Comparison of ENCODE assay signal across 10 cellular contexts in genomic region chr2:174971868-174972781, GRCh38. TPM values are rescaled to one million over a fixed set of nuclear protein-coding genes. Genes with fewer than 3 reads are reported as not detected.
A peak's percentile ranks its signal among the peaks of the same experiment; 100 is the strongest.
DNase-seq lines count a peak whose midpoint lies in the region; ATAC-seq and TF ChIP-seq lines count a peak whose summit lies in the region.
"Had no signal": no experiment of that assay in that cellular context is flagged by ENCODE, and none has a peak within 500 bp of the region (broad histone marks: within the 10 kb centered on the region; RNA-seq: fewer than 3 reads in every experiment).

No MANE protein-coding gene starts in this region.

- peak; percentile 31 for DNase-seq in AG08396 (ENCODE audit: low spot score)
- DNase-seq in HFF-Myc (ENCODE audit: extremely low read depth, low read depth): peak; percentile 69
- no peak for DNase-seq in SK-N-MC (ENCODE audit: low read depth, low spot score)
- no peak for DNase-seq in left ventricle myocardium superior
- DNase-seq in left lung: no peak
- no peak for DNase-seq in KBM-7
- DNase-seq in immature natural killer cell: no peak
- DNase-seq: activated B cell treated with CpG ODN at 0.5 μM for 24 hours had no signal

- H3K27me3 ChIP-seq in left lung: no peaks in the 10 kb centered on the region
- no peaks in the 10 kb centered on the region for H3K27me3 ChIP-seq in gastroesophageal sphincter

- H3K9me3 ChIP-seq in SK-N-MC (ENCODE audit: low read depth, low read length) (no peaks in the 10 kb centered on the region), left lung (no peaks in the 10 kb centered on the region), gastroesophageal sphincter (no peaks in the 10 kb centered on the region)

- TF ChIP-seq CTCF in HFF-Myc (IDR thresholded peaks at IDR 0.05; ENCODE audit: low read depth, low read length, missing control alignments) (no peak), left lung (IDR thresholded peaks at IDR 0.05) (no peak), gastroesophageal sphincter (IDR thresholded peaks at IDR 0.05) (no peak)

- intact Hi-C loops in left ventricle myocardium superior (cut with micrococcal nuclease): no loop called here
- intact Hi-C loops in left lung (cut with DNase I): no loop called here

- H3K36me3 ChIP-seq in SK-N-MC (ENCODE audit: insufficient read depth, low read length): no peaks in the 10 kb centered on the region
- H3K36me3 ChIP-seq in left lung: no peaks in the 10 kb centered on the region
- H3K36me3 ChIP-seq in gastroesophageal sphincter: no peaks in the 10 kb centered on the region

- ATAC-seq in left ventricle myocardium superior: peak; percentile 94
- ATAC-seq in left lung: no peak
- ATAC-seq in gastroesophageal sphincter: no peak

- peaks cover 0 to 1% (median 0%) of the 10 kb centered on the region in 6 donors for H3K9me3 Mint-ChIP-seq in immature natural killer cell
- H3K9me3 Mint-ChIP-seq: activated B cell treated with CpG ODN at 0.5 μM for 24 hours; central memory CD8-positive, alpha-beta T cell had no signal

- no peak overlapping the region for H3K9ac ChIP-seq in SK-N-MC (ENCODE audit: insufficient read length)

- no peak for TF ChIP-seq POLR2A in gastroesophageal sphincter (IDR thresholded peaks at IDR 0.05)

- H3K36me3 Mint-ChIP-seq in immature natural killer cell: no peaks in the 10 kb centered on the region

- H3K27ac Mint-ChIP-seq in immature natural killer cell: no peak overlapping the region
- H3K27ac Mint-ChIP-seq: activated B cell treated with CpG ODN at 0.5 μM for 24 hours had no signal

- peaks cover 0 to 13% (median 4%) of the 10 kb centered on the region in 3 donors for H3K27me3 Mint-ChIP-seq in immature natural killer cell (ENCODE audit: low read depth in 3 of 3)
- H3K27me3 Mint-ChIP-seq: central memory CD8-positive, alpha-beta T cell had no signal

- 41 to 48% methylated on average over 6 to 7 of the region's 7 CpGs for WGBS in gastroesophageal sphincter (ENCODE audit: low coverage in 1 of 2), 2 donors

- in situ Hi-C loops in KBM-7 (cut with MboI; ENCODE audit: low pct_unique_long_range_greater_than_20kb, low sequenced_read_pairs): no loop called here

- no peak overlapping the region for H3K4me3 Mint-ChIP-seq in immature natural killer cell
- H3K4me3 Mint-ChIP-seq: activated B cell treated with CpG ODN at 0.5 μM for 24 hours; central memory CD8-positive, alpha-beta T cell had no signal

- H3K27ac ChIP-seq in SK-N-MC (0 out of 2 replicates have a peak overlapping the region, but pooled peaks have one; percentile 17), left lung (no peak overlapping the region), gastroesophageal sphincter (no peak overlapping the region)

- peak overlapping the region; percentile 5; the same call in 1 of the 2 replicates for H3K4me3 ChIP-seq in HFF-Myc (replicated peaks; ENCODE audit: low read depth, low read length)
- no peak overlapping the region for H3K4me3 ChIP-seq in SK-N-MC
- H3K4me3 ChIP-seq in left lung: no peak overlapping the region
- H3K4me3 ChIP-seq in gastroesophageal sphincter: no peak overlapping the region

- no peaks in the 10 kb centered on the region for H3K4me1 Mint-ChIP-seq in immature natural killer cell
- H3K4me1 Mint-ChIP-seq: activated B cell treated with CpG ODN at 0.5 μM for 24 hours; central memory CD8-positive, alpha-beta T cell had no signal

- no peaks in the 10 kb centered on the region for H3K4me1 ChIP-seq in left lung
- H3K4me1 ChIP-seq in gastroesophageal sphincter: peaks cover 8 to 31% (median 19%) of the 10 kb centered on the region in 3 donors

- TF ChIP-seq EP300 in gastroesophageal sphincter (IDR thresholded peaks at IDR 0.05): no peak

RNA-seq across cellular contexts. Expression of gene CHN1, which starts 33.1 kb away (rescaled TPM):
- total RNA-seq in left ventricle myocardium superior (16.6 TPM), left lung (10 to 100 TPM; 27.4 to 38.9 TPM), gastroesophageal sphincter (10 to 100 TPM; 13.3 to 35.8 (median 31.1) TPM)
- under 1 TPM in 2 of 3 donors, not detected in 1; 0.11 to 0.69 TPM for polyA plus RNA-seq in immature natural killer cell

Comparison
In these comparisons a context has a peak if more than half of its experiments do, and no peak if none do; other contexts are left out.
1. DNase-seq: peak in AG08396 (single experiment) and HFF-Myc (single experiment); none in SK-N-MC (single experiment), left ventricle myocardium superior (single experiment), left lung (0 of 2), KBM-7 (single experiment) and immature natural killer cell (0 of 3).